In genomic region chr10:86653987-86654386, GRCh38 we compare ENCODE assay signal across 29 cellular contexts. TPM values are rescaled to one million over a fixed set of nuclear protein-coding genes. Genes with fewer than 3 reads are reported as not detected.
"Had no signal": no experiment of that assay in that cellular context is flagged by ENCODE, and none has a peak within 500 bp of the region (broad histone marks: within the 10 kb centered on the region; RNA-seq: fewer than 3 reads in every experiment).

No MANE protein-coding gene starts in this region.

- H3K4me3 ChIP-seq: SK-N-MC had no signal

- ATAC-seq: activated CD4-positive, alpha-beta T cell treated with anti-CD3 and anti-CD28 coated beads for 36 hours; activated T-helper 17 cell treated with anti-CD3 and anti-CD28 coated beads, Interleukin-2, amount 50 U/mL, for 72 hours; Right ventricle myocardium inferior; T-cell had no signal

- H3K36me3 ChIP-seq: brain microvascular endothelial cell had no signal

- H3K27me3 ChIP-seq: brain microvascular endothelial cell had no signal

- H3K27ac ChIP-seq: brain microvascular endothelial cell, SK-N-MC, VCaP had no signal

- FAIRE-seq: TTC549 had no signal

- DNase-seq: activated CD4-positive, alpha-beta memory T cell treated with anti-CD3 and anti-CD28 coated beads, Interleukin-2, amount 10 ng/mL, durations not matched to agents 7 days and 5 days; activated CD4-positive, alpha-beta T cell treated with anti-CD3 and anti-CD28 coated beads, Interleukin-2, amount 50 U/mL, for 1 hour; activated gamma-delta T cell; activated T-cell treated with anti-CD3 and anti-CD28 coated beads for 4 hours; activated T-cell treated with anti-CD3 and anti-CD28 coated beads, Interleukin-2, amount 50 U/mL, for 48 hours; amygdala; KG1; NCI-H1048; NCI-H1930; NCI-H2171; NCI-H2227 treated with DMSO at 0.1 percent for 48 hours; NCI-H446 treated with DMSO at 0.1 percent for 48 hours; NCI-H526; NCI-H774; OCI-M1; RPMI8226; T-helper 2 cell had no signal

RNA-seq across cellular contexts. Expression of gene OPN4, which starts 0.4 kb away (rescaled TPM):
- total RNA-seq: activated CD4-positive, alpha-beta memory T cell treated with anti-CD3 and anti-CD28 coated beads, Interleukin-2, amount 10 ng/mL, durations not matched to agents 7 days and 5 days; activated CD4-positive, alpha-beta T cell treated with anti-CD3 and anti-CD28 coated beads for 36 hours; activated CD8-positive, alpha-beta memory T cell treated with anti-CD3 and anti-CD28 coated beads for 36 hours; activated naive CD4-positive, alpha-beta T cell treated with anti-CD3 and anti-CD28 coated beads for 36 hours; activated T-helper 17 cell treated with anti-CD3 and anti-CD28 coated beads, Interleukin-2, amount 50 U/mL, for 72 hours; cardiac septum; LHCN-M2; T-cell had no signal
